In the genomic region with DNA sequence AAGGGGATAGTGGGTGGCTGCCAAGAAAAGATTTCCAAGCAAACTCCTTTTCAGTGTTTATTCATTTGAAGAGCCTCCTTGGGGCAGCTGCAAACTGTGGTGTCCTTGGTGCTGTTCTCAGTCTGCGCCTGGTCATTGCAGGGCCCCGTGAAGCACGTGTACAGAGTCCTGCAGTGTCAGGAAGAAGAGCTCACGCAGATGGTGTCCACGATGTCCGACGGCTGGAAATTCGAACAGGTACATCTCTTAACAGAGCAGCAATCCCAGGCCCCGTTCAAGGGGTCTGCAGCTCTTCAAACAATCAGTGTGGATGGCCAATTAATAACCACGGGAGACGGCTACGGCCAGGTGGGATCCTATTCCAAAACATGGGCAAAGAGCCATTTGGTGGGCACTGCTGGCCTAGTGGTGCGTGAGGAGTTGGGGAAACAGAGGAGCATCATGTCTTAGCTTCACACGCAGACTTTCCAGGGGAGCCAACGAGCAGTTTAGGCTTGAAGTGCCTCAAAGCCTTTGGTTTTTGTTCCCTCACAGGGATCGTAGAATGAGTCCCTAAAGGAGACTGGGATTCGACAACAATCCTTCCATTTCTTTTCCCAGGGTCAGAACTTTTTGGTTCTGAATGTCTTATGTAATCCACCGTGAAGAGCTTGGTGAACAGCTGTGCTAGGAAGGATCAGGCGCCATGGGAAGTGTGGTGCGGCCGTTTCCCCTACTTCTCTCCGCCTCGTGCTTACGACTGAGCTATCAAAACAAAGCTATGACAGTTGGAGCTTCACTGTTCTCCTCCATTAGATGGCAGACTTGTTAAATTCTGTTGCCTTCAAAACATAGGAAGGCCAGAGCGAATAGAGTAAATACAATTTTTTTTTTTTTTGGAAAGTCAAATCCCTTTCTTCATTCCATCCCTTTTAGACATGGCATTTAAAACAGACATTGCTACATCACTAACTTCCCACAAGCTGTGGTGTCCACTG, we compare ENCODE assay signal across 8 cellular contexts. TPM values are rescaled to one million over a fixed set of nuclear protein-coding genes. Genes with fewer than 3 reads are reported as not detected.
A peak's percentile ranks its signal among the peaks of the same experiment; 100 is the strongest.
DNase-seq lines count a peak whose midpoint lies in the region; ATAC-seq and TF ChIP-seq lines count a peak whose summit lies in the region.

No MANE protein-coding gene starts in this region.

- TF ChIP-seq CTCF in AG09319 (IDR thresholded peaks at IDR 0.05; ENCODE audit: low read depth, low read length) (peak; percentile 57), HFF-Myc (IDR thresholded peaks at IDR 0.05; ENCODE audit: low read depth, low read length, missing control alignments) (peak; percentile 33), WERI-Rb-1 (IDR thresholded peaks at IDR 0.05; ENCODE audit: low read depth, low read length) (peak; percentile 57)

- H3K27ac ChIP-seq in WERI-Rb-1 = peak overlapping the region; percentile 80

- no peaks in the 10 kb centered on the region for H3K27me3 ChIP-seq in WERI-Rb-1 (ENCODE audit: insufficient read depth, low read depth, severe bottlenecking)

- ATAC-seq in Right ventricle myocardium superior (ENCODE audit: poor library complexity) (peak; percentile 90), sciatic nerve (peak; percentile 93), GM21737 (IDR thresholded peaks at IDR 0.05; ENCODE audit: unreplicated experiment) (no peak)

- no peak overlapping the region for H3K4me3 ChIP-seq in HFF-Myc (replicated peaks; ENCODE audit: low read depth, low read length)
- no peak overlapping the region for H3K4me3 ChIP-seq in WERI-Rb-1 (ENCODE audit: low read depth, low read length)

- intact Hi-C loops in Right ventricle myocardium superior (cut with DNase I) = no loop called here
- intact Hi-C loops in sciatic nerve (cut with DNase I) = no loop called here

- DNase-seq in AG09319 (ENCODE audit: extremely low read depth, low read depth) (no peak), HFF-Myc (ENCODE audit: extremely low read depth, low read depth) (no peak), WERI-Rb-1 (peak; percentile 83), Right ventricle myocardium superior (no peak), sciatic nerve (ENCODE audit: low spot score) (no peak), GOT3 (lab: John Stamatoyannopoulos, UW) (no peak), NCI-H187 treated with DMSO at 0.1 percent for 48 hours (lab: John Stamatoyannopoulos, UW) (no peak)

- H3K9me3 ChIP-seq in WERI-Rb-1 (ENCODE audit: severe bottlenecking) = no peaks in the 10 kb centered on the region

- peaks cover 69% of the 10 kb centered on the region for H3K36me3 ChIP-seq in WERI-Rb-1

RNA-seq across cellular contexts. Expression of gene KCTD2, which starts 12.6 kb away (rescaled TPM):
- total RNA-seq in Right ventricle myocardium superior (23.8 TPM), sciatic nerve (37.5 TPM)

RNA-seq across cellular contexts. Expression of gene ATP5PD, which starts 12.9 kb away (rescaled TPM):
- 832 TPM for total RNA-seq in Right ventricle myocardium superior
- 147 TPM for total RNA-seq in sciatic nerve

RNA-seq across cellular contexts. Expression of gene SLC16A5, which starts 28.1 kb away (rescaled TPM):
- total RNA-seq in Right ventricle myocardium superior = 6.5 TPM
- 10.5 TPM for total RNA-seq in sciatic nerve

RNA-seq across cellular contexts. Expression of gene MRPL58, which starts 47.2 kb away (rescaled TPM):
- total RNA-seq in Right ventricle myocardium superior (46.6 TPM), sciatic nerve (20.1 TPM)

RNA-seq across cellular contexts. Expression of gene ARMC7, which starts 50.1 kb away (rescaled TPM):
- total RNA-seq in Right ventricle myocardium superior = 5.3 TPM
- total RNA-seq in sciatic nerve = 11.7 TPM
